In genomic region chr17:40098846-40099626, GRCh38 we compare ENCODE assay signal across 8 cellular contexts.
DNase-seq lines count a peak whose midpoint lies in the region; ATAC-seq and TF ChIP-seq lines count a peak whose summit lies in the region.

No MANE protein-coding gene starts in this region.

- H3K4me3 ChIP-seq in AG10803 (ENCODE audit: low read length) (peak overlapping the region; percentile 99), choroid plexus epithelial cell (ENCODE audit: low read depth, low read length) (peak overlapping the region; percentile 83)

- DNase-seq in AG10803 (ENCODE audit: low read depth) (peak; percentile 100), GM19238 (ENCODE audit: insufficient read length, low spot score) (peak; percentile 81), NCI-H510A treated with DMSO at 0.1 percent for 48 hours (lab: John Stamatoyannopoulos, UW) (peak; percentile 92), choroid plexus epithelial cell (ENCODE audit: low read depth) (peak; percentile 99)
- DNase-seq in activated CD4-positive, alpha-beta T cell treated with anti-CD3 and anti-CD28 coated beads for 4 hours, result peak; percentile 99 to 100
- DNase-seq in stimulated activated CD4-positive, alpha-beta T cell treated with anti-CD3 and anti-CD28 coated beads, Interleukin-1b, Interleukin-23, amount 100 ng/mL, for 1 hour (ENCODE audit: low read depth in 2 of 2), result peak; percentile 99 to 100

- TF ChIP-seq CTCF in AG10803 (conservative IDR thresholded peaks at IDR 0.05; ENCODE audit: low read length) (no peak), choroid plexus epithelial cell (conservative IDR thresholded peaks at IDR 0.05; ENCODE audit: low read depth, low read length) (no peak)

- no peaks in the 10 kb centered on the region for H3K27me3 ChIP-seq in layer of hippocampus (ENCODE audit: control insufficient read depth, insufficient read depth, low read length)

- peak overlapping the region; percentile 93 for H3K27ac ChIP-seq in layer of hippocampus (ENCODE audit: low read depth, low read length)

- peak; percentile 49 for ATAC-seq in HG03442 (IDR thresholded peaks at IDR 0.05; ENCODE audit: unreplicated experiment)

Comparison
In these comparisons a context has a peak if more than half of its experiments do, and no peak if none do; other contexts are left out.
1. Peak in every context shown above with its lines: DNase-seq, ATAC-seq, H3K4me3 ChIP-seq and H3K27ac ChIP-seq.